ENCODE assay signal across 27 cellular contexts in genomic region chr12:28135801-28136439, GRCh38. TPM values are rescaled to one million over a fixed set of nuclear protein-coding genes. Genes with fewer than 3 reads are reported as not detected.
DNase-seq lines count a peak whose midpoint lies in the region; ATAC-seq, FAIRE-seq and TF ChIP-seq lines count a peak whose summit lies in the region.
"Had no signal": no experiment of that assay in that cellular context is flagged by ENCODE, and none has a peak within 500 bp of the region (broad histone marks: within the 10 kb centered on the region; RNA-seq: fewer than 3 reads in every experiment).

No MANE protein-coding gene starts in this region.

- H3K27ac Mint-ChIP-seq in osteocyte (ENCODE audit: unreplicated experiment), result peak overlapping the region; percentile 50
- no peak overlapping the region for H3K27ac Mint-ChIP-seq in naive thymus-derived CD8-positive, alpha-beta T cell
- H3K27ac Mint-ChIP-seq: B cell; CD4-positive, alpha-beta T cell; CD8-positive, alpha-beta T cell had no signal

- CTCF ChIA-PET in K562 (lab: Yijun Ruan, JAX; ENCODE audit: low intra/inter-chr PET ratio), result no interaction called here

- peak overlapping the region; percentile 54; the same call in 2 of the 3 replicates for H3K27ac ChIP-seq in K562 (ENCODE audit: extremely low read depth, low read depth, low read length)
- H3K27ac ChIP-seq in body of pancreas, result no peak overlapping the region
- H3K27ac ChIP-seq: 22Rv1; A549; BLaER1 treated with 17β-estradiol and CSF1 and Interleukin-3, amounts not matched to agents 10 nM and 100 nM; C4-2B had no signal

- DNase-seq in OCI-M1 (lab: John Stamatoyannopoulos, UW), result peak; percentile 75
- peak; percentile 34 to 90 (median 67) for DNase-seq in K562 (ENCODE audit: extremely low read depth in 1 of 4, low spot score in 3 of 4)
- DNase-seq in erythroblast (lab: John Stamatoyannopoulos, UW), result peak; percentile 68 to 88
- DNase-seq in osteocyte (ENCODE audit: extremely low spot score, unreplicated experiment), result no peak
- no peak for DNase-seq in naive thymus-derived CD8-positive, alpha-beta T cell
- no peak for DNase-seq in body of pancreas
- no peak for DNase-seq in effector CD8-positive, alpha-beta T cell (lab: John Stamatoyannopoulos, UW)
- DNase-seq in cardiac septum (ENCODE audit: low spot score), result no peak
- DNase-seq: AML-193; Caco-2; Calu3; CD4-positive, alpha-beta T cell; CD8-positive, alpha-beta T cell; DMS79; DND-41; EL; GDM1 had no signal

- TF ChIP-seq POLR2A in K562 (conservative IDR thresholded peaks at IDR 0.05) (no peak), erythroblast (IDR thresholded peaks at IDR 0.05; ENCODE audit: low read length) (no peak), body of pancreas (IDR thresholded peaks at IDR 0.05) (no peak)

- in situ Hi-C loops in K562 (cut with MboI), result no loop called here

- TF ChIP-seq CTCF in K562 (IDR thresholded peaks at IDR 0.05 in 2 of 3, conservative IDR thresholded peaks at IDR 0.05 in 1 of 3; ENCODE audit: insufficient read depth in 2 of 3, low read depth in 1 of 3, low read length in 3 of 3), result no peak
- TF ChIP-seq CTCF in osteocyte (IDR thresholded peaks at IDR 0.05), result no peak
- no peak for TF ChIP-seq CTCF in body of pancreas (IDR thresholded peaks at IDR 0.05)

- peak; percentile 95 for FAIRE-seq in K562 (lab: Jason Lieb, UNC)
- FAIRE-seq: A549, D721Med, GM12878, GM12892, GM18507, GM19239 had no signal

- peak; percentile 78; the same call in 1 of the 2 replicates for TF ChIP-seq EP300 in K562 (IDR thresholded peaks at IDR 0.05; ENCODE audit: low read length)

- H4K20me1 ChIP-seq in K562 (replicated peaks; ENCODE audit: control insufficient read depth, insufficient read depth, low read length), result no peaks in the 10 kb centered on the region
- H4K20me1 ChIP-seq: BLaER1 treated with 17β-estradiol and CSF1 and Interleukin-3, amounts not matched to agents 10 nM and 100 nM had no signal

- peaks cover 19% of the 10 kb centered on the region for H3K4me1 Mint-ChIP-seq in osteocyte (ENCODE audit: unreplicated experiment)
- H3K4me1 Mint-ChIP-seq in naive thymus-derived CD8-positive, alpha-beta T cell, result no peaks in the 10 kb centered on the region
- H3K4me1 Mint-ChIP-seq: B cell had no signal

- no TSS peak for BruUV-seq in K562 (replicated peaks; lab: Mats Ljungman, UMichigan)

- H3K27me3 Mint-ChIP-seq in osteocyte (ENCODE audit: unreplicated experiment), result no peaks in the 10 kb centered on the region
- H3K27me3 Mint-ChIP-seq in naive thymus-derived CD8-positive, alpha-beta T cell, result peaks cover 0 to 1% (median 0%) of the 10 kb centered on the region in 5 donors
- H3K27me3 Mint-ChIP-seq: B cell had no signal

- intact Hi-C loops in K562 (cut with micrococcal nuclease), result no loop called here
- intact Hi-C loops in body of pancreas (cut with DNase I), result no loop called here
- intact Hi-C loops in cardiac septum (cut with DNase I), result no loop called here

- H3K36me3 Mint-ChIP-seq in osteocyte (ENCODE audit: unreplicated experiment), result no peaks in the 10 kb centered on the region
- peaks cover 0 to 3% (median 0%) of the 10 kb centered on the region in 3 donors for H3K36me3 Mint-ChIP-seq in naive thymus-derived CD8-positive, alpha-beta T cell
- H3K36me3 Mint-ChIP-seq: CD8-positive, alpha-beta T cell had no signal

- no peak for TF ChIP-seq RAD21 in K562 (CRISPR knock-in tag; conservative IDR thresholded peaks at IDR 0.05 in 1 of 2, IDR thresholded peaks at IDR 0.05 in 1 of 2)

- H3K36me3 ChIP-seq in K562 (ENCODE audit: control insufficient read depth, insufficient read depth, low read length) (no peaks in the 10 kb centered on the region), body of pancreas (replicated peaks in 1 of 2; ENCODE audit: insufficient read depth in 1 of 2, low read depth in 2 of 2) (no peaks in the 10 kb centered on the region)
- H3K36me3 ChIP-seq: BLaER1 treated with 17β-estradiol and CSF1 and Interleukin-3, amounts not matched to agents 10 nM and 100 nM had no signal

- H3K27me3 ChIP-seq in K562 (ENCODE audit: control insufficient read depth in 2 of 2, insufficient read depth in 2 of 2, low read length in 2 of 2) (no peaks in the 10 kb centered on the region), body of pancreas (no peaks in the 10 kb centered on the region)
- H3K27me3 ChIP-seq: BLaER1 treated with 17β-estradiol and CSF1 and Interleukin-3, amounts not matched to agents 10 nM and 100 nM had no signal

- no peaks in the 10 kb centered on the region for H3K79me2 ChIP-seq in K562 (ENCODE audit: control insufficient read depth, insufficient read depth, low read length)

- no peak overlapping the region for H3K4me3 ChIP-seq in K562
- no peak overlapping the region for H3K4me3 ChIP-seq in body of pancreas
- H3K4me3 ChIP-seq: A549; BLaER1 treated with 17β-estradiol and CSF1 and Interleukin-3, amounts not matched to agents 10 nM and 100 nM; GM12878 had no signal

- peak overlapping the region; percentile 22 for H3K4me2 ChIP-seq in K562 (ENCODE audit: insufficient read depth, low read length)
- H3K4me2 ChIP-seq: A549; BLaER1 treated with 17β-estradiol and CSF1 and Interleukin-3, amounts not matched to agents 10 nM and 100 nM had no signal

- H3K9ac ChIP-seq in K562 (ENCODE audit: insufficient read depth in 1 of 2, low read depth in 2 of 2, low read length in 2 of 2), result peak overlapping the region in 1 of 2 experiments; percentile 3; a peak in 1 of 4 replicates
- H3K9ac ChIP-seq: BLaER1 treated with 17β-estradiol and CSF1 and Interleukin-3, amounts not matched to agents 10 nM and 100 nM had no signal

- peak; percentile 92 for ATAC-seq in K562
- ATAC-seq in naive thymus-derived CD8-positive, alpha-beta T cell, result no peak
- ATAC-seq in body of pancreas, result no peak
- ATAC-seq: A549; CD8-positive, alpha-beta T cell; GM12878 had no signal

- H3K9me3 ChIP-seq in K562 (replicated peaks; ENCODE audit: control insufficient read depth, insufficient read depth, low read depth, low read length), result no peaks in the 10 kb centered on the region
- H3K9me3 ChIP-seq in body of pancreas, result no peaks in the 10 kb centered on the region
- H3K9me3 ChIP-seq: A549; BLaER1 treated with 17β-estradiol and CSF1 and Interleukin-3, amounts not matched to agents 10 nM and 100 nM; Caco-2 had no signal

- H3K4me3 Mint-ChIP-seq in osteocyte (ENCODE audit: unreplicated experiment), result no peak overlapping the region
- H3K4me3 Mint-ChIP-seq in naive thymus-derived CD8-positive, alpha-beta T cell, result no peak overlapping the region
- H3K4me3 Mint-ChIP-seq: B cell; CD4-positive, alpha-beta T cell; CD8-positive, alpha-beta T cell had no signal

- H2AFZ ChIP-seq in K562 (ENCODE audit: low read depth, low read length), result peak overlapping the region; percentile 82

- H3K4me1 ChIP-seq in K562 (replicated peaks in 1 of 2; ENCODE audit: control insufficient read depth in 2 of 2, insufficient read depth in 2 of 2, low read length in 2 of 2) (peaks cover 5 to 60% of the 10 kb centered on the region in 2 experiments), body of pancreas (no peaks in the 10 kb centered on the region)
- H3K4me1 ChIP-seq: BLaER1 treated with 17β-estradiol and CSF1 and Interleukin-3, amounts not matched to agents 10 nM and 100 nM; Caco-2 had no signal

- POLR2A ChIA-PET in K562 (lab: Yijun Ruan, JAX), result interaction anchor here (0.6 to 1.0 kb wide), 3 partner anchors 20 to 55 kb away, joined by 3 to 4 read pairs (median 3); partner anchors contain the start of gene CCDC91
- POLR2A ChIA-PET in naive thymus-derived CD8-positive, alpha-beta T cell (lab: Charles Lee), result no interaction called here

- H3K9me1 ChIP-seq in K562 (ENCODE audit: control insufficient read depth, insufficient read depth, low read length), result no peaks in the 10 kb centered on the region

- no peaks in the 10 kb centered on the region for H3K9me3 Mint-ChIP-seq in osteocyte (ENCODE audit: unreplicated experiment)
- no peaks in the 10 kb centered on the region for H3K9me3 Mint-ChIP-seq in naive thymus-derived CD8-positive, alpha-beta T cell
- H3K9me3 Mint-ChIP-seq: CD4-positive, alpha-beta T cell; CD8-positive, alpha-beta T cell had no signal

- 0% methylated on average over 2 of the region's 2 CpGs for WGBS in K562 (ENCODE audit: insufficient coverage, low coverage, missing lambda C conversion rate)
- 61 to 96% methylated on average over 2 of the region's 2 CpGs for WGBS in body of pancreas, 2 donors

RNA-seq across cellular contexts. Expression of gene CCDC91, which starts 54.3 kb away (rescaled TPM):
- 24.0 and 53.4 TPM in 2 replicates for total RNA-seq in K562 (2011; cell fraction: chromatin; rRNA removed; ENCODE audit: low replicate concordance)
- total RNA-seq in K562 (2011; cell fraction: nucleolus; rRNA removed), result 11.8 and 13.6 TPM in 2 replicates
- total RNA-seq in K562 (2011; cell fraction: nucleoplasm; rRNA removed), result 19.7 and 26.5 TPM in 2 replicates
- total RNA-seq in K562 (2014; rRNA removed), result 21.4 and 26.3 TPM in 2 replicates
- 29.5 and 38.1 TPM in 2 replicates for total RNA-seq in K562 (2014; rRNA removed; fragmentation: Illumina TruSeq; extraction: Trizol)
- 23.8 and 27.4 TPM in 2 replicates for total RNA-seq in K562 (2015; rRNA removed; fragmentation: Illumina TruSeq; extraction: Trizol)
- total RNA-seq in K562 (2021), result 23.9 and 24.3 TPM in 2 replicates
- 27.3 and 31.1 TPM in 2 replicates for polyA plus RNA-seq in K562 (2011; rRNA removed)
- 7.4 and 11.7 TPM in 2 replicates for polyA plus RNA-seq in K562 (2011; cell fraction: cytosol; rRNA removed)
- polyA plus RNA-seq in K562 (2011; cell fraction: nucleus; rRNA removed), result 10.4 and 13.7 TPM in 2 replicates
- 22.1 and 24.8 TPM in 2 replicates for polyA plus RNA-seq in K562 (2012)
- 24.0 and 30.1 TPM in 2 replicates for polyA plus RNA-seq in K562 (2014; fragmentation: Illumina TruSeq; extraction: Trizol)
- 10 to 100 TPM; 10.1 to 11.3 TPM for polyA plus RNA-seq in K562 (2014; fragmentation: Nextera tagmentation; extraction: Ambion mirVana)
- 20.9 and 23.7 TPM in 2 replicates for polyA plus RNA-seq in K562 (2014; rRNA removed)
- polyA minus RNA-seq in K562 (2011; rRNA and poly(A)+ RNA removed), result 51.1 and 51.5 TPM in 2 replicates
- 21.2 and 22.4 TPM in 2 replicates for polyA minus RNA-seq in K562 (2011; cell fraction: cytosol; rRNA and poly(A)+ RNA removed)
- polyA minus RNA-seq in K562 (2011; cell fraction: nucleus; rRNA and poly(A)+ RNA removed), result 35.7 and 63.1 TPM in 2 replicates
- 17.5 and 19.1 TPM in 2 replicates for total RNA-seq in osteocyte
- 10 to 100 TPM; 80.0 to 84.6 TPM for total RNA-seq in naive thymus-derived CD8-positive, alpha-beta T cell
- polyA plus RNA-seq in naive thymus-derived CD8-positive, alpha-beta T cell, result 10 to 100 TPM; 57.7 to 73.5 (median 70.1) TPM
- 10 to 100 TPM; 31.9 to 35.6 TPM for total RNA-seq in body of pancreas
- 48.5 TPM for total RNA-seq in cardiac septum

Comparison
In these comparisons a context has a peak if more than half of its experiments do, and no peak if none do; other contexts are left out.
1. DNase-seq: peak in OCI-M1 (single experiment), K562 (4 of 4) and erythroblast (2 of 2); none in osteocyte (single experiment), naive thymus-derived CD8-positive, alpha-beta T cell (0 of 10), body of pancreas (0 of 4), effector CD8-positive, alpha-beta T cell (single experiment) and cardiac septum (single experiment).